In genomic region chrX:29862126-29862664, GRCh38 we compare ENCODE assay signal across 20 cellular contexts.
"Had no signal": no experiment of that assay in that cellular context is flagged by ENCODE, and none has a peak within 500 bp of the region (broad histone marks: within the 10 kb centered on the region; RNA-seq: fewer than 3 reads in every experiment).

No MANE protein-coding gene starts in this region.

- H3K27ac ChIP-seq: neural progenitor cell, parathyroid adenoma, stomach, tibial artery had no signal

- DNase-seq: dorsolateral prefrontal cortex; effector CD4-positive, alpha-beta T cell; mesenchymal stem cell; mucosa of descending colon; naive B cell; stimulated activated CD4-positive, alpha-beta T cell treated with anti-CD3 and anti-CD28 coated beads, Interleukin-12 subunit alpha, Interleukin-12 subunit beta, amount 100 ng/mL, for 4 hours; stimulated activated CD4-positive, alpha-beta T cell treated with anti-CD3 and anti-CD28 coated beads, Interleukin-1b, Interleukin-23, amount 100 ng/mL, for 48 hours; stimulated activated CD4-positive, alpha-beta T cell treated with anti-CD3 and anti-CD28 coated beads, Interleukin-4, amount 100 ng/mL, for 1 hour; stimulated activated CD8-positive, alpha-beta memory T cell treated with anti-CD3 and anti-CD28 coated beads, Interleukin-4, amount 100 ng/mL, for 48 hours; stimulated activated naive CD4-positive, alpha-beta T cell; stomach; tibial artery had no signal

- H3K27me3 ChIP-seq: neural progenitor cell, stomach, tibial artery had no signal

- H3K79me2 ChIP-seq: parathyroid adenoma had no signal

- H3K36me3 ChIP-seq: neural progenitor cell, stomach, tibial artery had no signal

- H3K9ac ChIP-seq: neural progenitor cell, parathyroid adenoma had no signal

- FAIRE-seq: frontal cortex, keratinocyte had no signal

- H3K4me1 ChIP-seq: neural progenitor cell, parathyroid adenoma, stomach, tibial artery had no signal

- H3K4me3 ChIP-seq: dorsolateral prefrontal cortex, mucosa of descending colon, neural progenitor cell, smooth muscle cell, stomach, tibial artery had no signal

- H3K4me2 ChIP-seq: neural progenitor cell, smooth muscle cell had no signal

- H2AFZ ChIP-seq: neural progenitor cell, parathyroid adenoma had no signal

- H3K9me3 ChIP-seq: mucosa of descending colon, stomach, tibial artery had no signal

- ATAC-seq: left lobe of liver; mucosa of descending colon; natural killer cell treated with Interleukin-12 subunit alpha and Interleukin-12 subunit beta and Interleukin-15 and Interleukin-18, amount 100 ng/mL, for 72 hours; sciatic nerve had no signal
